11 cellular contexts compared by ENCODE assay signal in genomic region chr1:119000371-119001180, GRCh38. TPM values are rescaled to one million over a fixed set of nuclear protein-coding genes. Genes with fewer than 3 reads are reported as not detected.
DNase-seq lines count a peak whose midpoint lies in the region; ATAC-seq and TF ChIP-seq lines count a peak whose summit lies in the region.
"Had no signal": no experiment of that assay in that cellular context is flagged by ENCODE, and none has a peak within 500 bp of the region (broad histone marks: within the 10 kb centered on the region; RNA-seq: fewer than 3 reads in every experiment).

No MANE protein-coding gene starts in this region.

- H3K9me2 ChIP-seq in PC-9 (ENCODE audit: insufficient read depth), result no peaks in the 10 kb centered on the region

- DNase-seq in CD1c-positive myeloid dendritic cell (ENCODE audit: extremely low spot score) (peak; percentile 26), PC-9 (no peak), glutamatergic neuron (peak; percentile 51), DMS79 treated with DMSO at 0.1 percent for 48 hours (lab: John Stamatoyannopoulos, UW) (no peak)
- DNase-seq: DND-41 had no signal

- H4K20me1 ChIP-seq in PC-9 (ENCODE audit: insufficient read depth), result no peaks in the 10 kb centered on the region

- intact Hi-C loops in PC-9 (cut with micrococcal nuclease; ENCODE audit: unreplicated experiment), result loop anchor here (5.0 to 10.0 kb wide), 2 partner anchors 142 to 274 kb away; partner anchors contain the start of gene WARS2

- H3K4me2 ChIP-seq in PC-9 (peak overlapping the region; percentile 71), parathyroid adenoma (ENCODE audit: low read length) (peak overlapping the region; percentile 40)

- H3K27ac Mint-ChIP-seq in glutamatergic neuron (ENCODE audit: unreplicated experiment), result no peak overlapping the region
- no peak overlapping the region for H3K27ac Mint-ChIP-seq in stimulated activated memory B cell treated with anti-CD40 and anti-IgM and Interleukin-4, amounts not matched to agents 10 μg/mL and 1 μg/mL and 100 μg/mL, for 72 hours

- ATAC-seq in HG03354 (IDR thresholded peaks at IDR 0.05; ENCODE audit: poor library complexity, severe bottlenecking, unreplicated experiment) (no peak), GM18517 (IDR thresholded peaks at IDR 0.05; ENCODE audit: unreplicated experiment) (no peak)
- ATAC-seq in stimulated activated memory B cell treated with anti-CD40 and anti-IgM and Interleukin-4, amounts not matched to agents 10 μg/mL and 1 μg/mL and 100 μg/mL, for 72 hours, result no peak

- H3K27me3 ChIP-seq in PC-9 (ENCODE audit: insufficient read depth, low read depth) (peaks cover 4% of the 10 kb centered on the region; the same call in 1 of the 2 replicates), parathyroid adenoma (ENCODE audit: control insufficient read depth, insufficient read depth, low read length) (peaks cover 10% of the 10 kb centered on the region)

- peaks cover 47% of the 10 kb centered on the region for H3K27me3 Mint-ChIP-seq in glutamatergic neuron (ENCODE audit: unreplicated experiment)
- H3K27me3 Mint-ChIP-seq in stimulated activated memory B cell treated with anti-CD40 and anti-IgM and Interleukin-4, amounts not matched to agents 10 μg/mL and 1 μg/mL and 100 μg/mL, for 72 hours, result peaks cover 97% of the 10 kb centered on the region

- no peaks in the 10 kb centered on the region for H3K36me3 Mint-ChIP-seq in glutamatergic neuron (ENCODE audit: unreplicated experiment)
- H3K36me3 Mint-ChIP-seq in stimulated activated memory B cell treated with anti-CD40 and anti-IgM and Interleukin-4, amounts not matched to agents 10 μg/mL and 1 μg/mL and 100 μg/mL, for 72 hours, result no peaks in the 10 kb centered on the region

- H3K79me2 ChIP-seq in PC-9 (ENCODE audit: low read depth), result no peaks in the 10 kb centered on the region
- no peaks in the 10 kb centered on the region for H3K79me2 ChIP-seq in parathyroid adenoma

- H3K4me3 ChIP-seq in PC-9 (peak overlapping the region; percentile 40; the same call in 1 of the 2 replicates), parathyroid adenoma (ENCODE audit: low read depth, low read length) (peak overlapping the region; percentile 18)
- H3K4me3 ChIP-seq: right lobe of liver had no signal

- H3F3A ChIP-seq in PC-9 (ENCODE audit: insufficient read depth, low read depth), result no peaks in the 10 kb centered on the region

- H3K4me1 ChIP-seq in PC-9 (replicated peaks; ENCODE audit: insufficient read depth) (peaks cover 13% of the 10 kb centered on the region), parathyroid adenoma (no peaks in the 10 kb centered on the region)

- no peak for TF ChIP-seq CTCF in PC-9 (conservative IDR thresholded peaks at IDR 0.05)
- TF ChIP-seq CTCF in glutamatergic neuron (IDR thresholded peaks at IDR 0.05; ENCODE audit: partially characterized antibody, unreplicated experiment), result no peak
- TF ChIP-seq CTCF in parathyroid adenoma (IDR thresholded peaks at IDR 0.05), result no peak

- H3K27ac ChIP-seq in PC-9, result no peak overlapping the region
- no peak overlapping the region for H3K27ac ChIP-seq in parathyroid adenoma
- H3K27ac ChIP-seq: adrenal gland, right lobe of liver had no signal

- H3K36me3 ChIP-seq in PC-9 (ENCODE audit: low read depth) (no peaks in the 10 kb centered on the region), parathyroid adenoma (ENCODE audit: control insufficient read depth, insufficient read depth, low read length) (no peaks in the 10 kb centered on the region)
- H3K36me3 ChIP-seq: adrenal gland, right lobe of liver had no signal

- peaks cover 5% of the 10 kb centered on the region for H3K9me3 Mint-ChIP-seq in glutamatergic neuron (ENCODE audit: unreplicated experiment)
- no peaks in the 10 kb centered on the region for H3K9me3 Mint-ChIP-seq in stimulated activated memory B cell treated with anti-CD40 and anti-IgM and Interleukin-4, amounts not matched to agents 10 μg/mL and 1 μg/mL and 100 μg/mL, for 72 hours

- H2AFZ ChIP-seq in PC-9 (no peak overlapping the region), parathyroid adenoma (no peak overlapping the region)

- H3K4me1 Mint-ChIP-seq in glutamatergic neuron (ENCODE audit: low read depth, unreplicated experiment), result peaks cover 4% of the 10 kb centered on the region
- peaks cover 8% of the 10 kb centered on the region for H3K4me1 Mint-ChIP-seq in stimulated activated memory B cell treated with anti-CD40 and anti-IgM and Interleukin-4, amounts not matched to agents 10 μg/mL and 1 μg/mL and 100 μg/mL, for 72 hours

- peak overlapping the region; percentile 72 for H3K4me3 Mint-ChIP-seq in glutamatergic neuron (ENCODE audit: unreplicated experiment)
- H3K4me3 Mint-ChIP-seq in stimulated activated memory B cell treated with anti-CD40 and anti-IgM and Interleukin-4, amounts not matched to agents 10 μg/mL and 1 μg/mL and 100 μg/mL, for 72 hours, result no peak overlapping the region

- POLR2A ChIA-PET in PC-9 (lab: Charles Lee; ENCODE audit: unreplicated experiment), result no interaction called here

- H3K9me3 ChIP-seq in PC-9 (ENCODE audit: insufficient read depth, low read depth), result no peaks in the 10 kb centered on the region
- no peaks in the 10 kb centered on the region for H3K9me3 ChIP-seq in parathyroid adenoma (ENCODE audit: control insufficient read depth, low read length)
- H3K9me3 ChIP-seq: adrenal gland, right lobe of liver had no signal

- CTCF ChIA-PET in PC-9 (lab: Charles Lee), result interaction anchor here (0.6 kb wide), 1 partner anchor 344 kb away, joined by 3 read pairs; no protein-coding TSS in a partner anchor

- no TSS peak for BruUV-seq in PC-9 (replicated peaks; lab: Mats Ljungman, UMichigan)

- no peak overlapping the region for H3K9ac ChIP-seq in parathyroid adenoma

RNA-seq across cellular contexts. Expression of gene TBX15, which starts 12.4 kb away (rescaled TPM):
- total RNA-seq in PC-9 (2021) (not detected in 2 replicates), glutamatergic neuron (ENCODE audit: unreplicated experiment) (0.69 TPM)

Comparison
In these comparisons a context has a peak if more than half of its experiments do, and no peak if none do; other contexts are left out.
1. DNase-seq: peak in CD1c-positive myeloid dendritic cell (single experiment) and glutamatergic neuron (single experiment); none in PC-9 (0 of 2) and DMS79 treated with DMSO at 0.1 percent for 48 hours (single experiment).